Comparison of ENCODE assay signal across 16 cellular contexts in genomic region chr1:109805486-109806180, GRCh38. TPM values are rescaled to one million over a fixed set of nuclear protein-coding genes. Genes with fewer than 3 reads are reported as not detected.
DNase-seq lines count a peak whose midpoint lies in the region; ATAC-seq and TF ChIP-seq lines count a peak whose summit lies in the region.
"Had no signal": no experiment of that assay in that cellular context is flagged by ENCODE, and none has a peak within 500 bp of the region (broad histone marks: within the 10 kb centered on the region; RNA-seq: fewer than 3 reads in every experiment).

No MANE protein-coding gene starts in this region.

- peaks cover 54% of the 10 kb centered on the region for H3K4me1 Mint-ChIP-seq in activated T-cell treated with anti-CD3 and anti-CD28 coated beads, Interleukin-2, amount 50 U/mL, for 72 hours (ENCODE audit: low read depth)
- H3K4me1 Mint-ChIP-seq in stimulated activated effector memory CD8-positive, alpha-beta T cell treated with anti-CD3 and anti-CD28 coated beads, Interleukin-12 subunit alpha, Interleukin-12 subunit beta, amount 100 ng/mL, for 72 hours = peaks cover 53% of the 10 kb centered on the region
- peaks cover 20% of the 10 kb centered on the region for H3K4me1 Mint-ChIP-seq in stimulated activated memory B cell treated with anti-CD40 and anti-IgM and Interleukin-4, amounts not matched to agents 10 μg/mL and 1 μg/mL and 100 μg/mL, for 72 hours

- H3K4me3 Mint-ChIP-seq in activated T-cell treated with anti-CD3 and anti-CD28 coated beads, Interleukin-2, amount 50 U/mL, for 72 hours = no peak overlapping the region
- no peak overlapping the region for H3K4me3 Mint-ChIP-seq in stimulated activated effector memory CD8-positive, alpha-beta T cell treated with anti-CD3 and anti-CD28 coated beads, Interleukin-12 subunit alpha, Interleukin-12 subunit beta, amount 100 ng/mL, for 72 hours
- H3K4me3 Mint-ChIP-seq in stimulated activated memory B cell treated with anti-CD40 and anti-IgM and Interleukin-4, amounts not matched to agents 10 μg/mL and 1 μg/mL and 100 μg/mL, for 72 hours = no peak overlapping the region
- H3K4me3 Mint-ChIP-seq: activated CD4-positive, alpha-beta T cell treated with anti-CD3 and anti-CD28 coated beads for 36 hours; T-helper 17 cell had no signal

- H3K4me3 ChIP-seq in coronary artery = no peak overlapping the region
- H3K4me3 ChIP-seq: pancreas, testis had no signal

- peak; percentile 6 for DNase-seq in activated T-cell treated with anti-CD3 and anti-CD28 coated beads, Interleukin-2, amount 50 U/mL, for 1 hour
- no peak for DNase-seq in activated T-cell treated with anti-CD3 and anti-CD28 coated beads, Interleukin-2, amount 50 U/mL, for 72 hours
- peak; percentile 79 for DNase-seq in NCI-H2196 (lab: John Stamatoyannopoulos, UW; ENCODE audit: unreplicated experiment)
- peak; percentile 40 for DNase-seq in coronary artery (ENCODE audit: low spot score)
- no peak for DNase-seq in stimulated activated effector memory CD8-positive, alpha-beta T cell treated with anti-CD3 and anti-CD28 coated beads, Interleukin-12 subunit alpha, Interleukin-12 subunit beta, amount 100 ng/mL, for 72 hours (ENCODE audit: low spot score in 2 of 2)
- no peak for DNase-seq in T-helper 9 cell
- DNase-seq: activated gamma-delta T cell; effector CD8-positive, alpha-beta T cell; foreskin keratinocyte; stimulated activated CD4-positive, alpha-beta T cell treated with anti-CD3 and anti-CD28 coated beads, Interleukin-15, amount 100 ng/mL, for 24 hours; T-helper 17 cell; testis had no signal

- H3K36me3 Mint-ChIP-seq in activated T-cell treated with anti-CD3 and anti-CD28 coated beads, Interleukin-2, amount 50 U/mL, for 72 hours (ENCODE audit: insufficient read depth in 2 of 2) = no peaks in the 10 kb centered on the region
- H3K36me3 Mint-ChIP-seq in stimulated activated effector memory CD8-positive, alpha-beta T cell treated with anti-CD3 and anti-CD28 coated beads, Interleukin-12 subunit alpha, Interleukin-12 subunit beta, amount 100 ng/mL, for 72 hours = peaks cover 12% of the 10 kb centered on the region
- H3K36me3 Mint-ChIP-seq in stimulated activated memory B cell treated with anti-CD40 and anti-IgM and Interleukin-4, amounts not matched to agents 10 μg/mL and 1 μg/mL and 100 μg/mL, for 72 hours = no peaks in the 10 kb centered on the region

- no peak overlapping the region for H3K27ac ChIP-seq in coronary artery
- H3K27ac ChIP-seq: foreskin keratinocyte, pancreas, testis had no signal

- no peak overlapping the region for H3K27ac Mint-ChIP-seq in activated T-cell treated with anti-CD3 and anti-CD28 coated beads, Interleukin-2, amount 50 U/mL, for 72 hours
- peak overlapping the region; percentile 40 for H3K27ac Mint-ChIP-seq in stimulated activated effector memory CD8-positive, alpha-beta T cell treated with anti-CD3 and anti-CD28 coated beads, Interleukin-12 subunit alpha, Interleukin-12 subunit beta, amount 100 ng/mL, for 72 hours
- H3K27ac Mint-ChIP-seq in stimulated activated memory B cell treated with anti-CD40 and anti-IgM and Interleukin-4, amounts not matched to agents 10 μg/mL and 1 μg/mL and 100 μg/mL, for 72 hours = no peak overlapping the region
- H3K27ac Mint-ChIP-seq: activated CD4-positive, alpha-beta T cell treated with anti-CD3 and anti-CD28 coated beads for 36 hours had no signal

- no peaks in the 10 kb centered on the region for H3K9me3 Mint-ChIP-seq in activated T-cell treated with anti-CD3 and anti-CD28 coated beads, Interleukin-2, amount 50 U/mL, for 72 hours
- no peaks in the 10 kb centered on the region for H3K9me3 Mint-ChIP-seq in stimulated activated effector memory CD8-positive, alpha-beta T cell treated with anti-CD3 and anti-CD28 coated beads, Interleukin-12 subunit alpha, Interleukin-12 subunit beta, amount 100 ng/mL, for 72 hours
- H3K9me3 Mint-ChIP-seq in stimulated activated memory B cell treated with anti-CD40 and anti-IgM and Interleukin-4, amounts not matched to agents 10 μg/mL and 1 μg/mL and 100 μg/mL, for 72 hours = no peaks in the 10 kb centered on the region

- no peaks in the 10 kb centered on the region for H3K27me3 Mint-ChIP-seq in activated T-cell treated with anti-CD3 and anti-CD28 coated beads, Interleukin-2, amount 50 U/mL, for 72 hours (ENCODE audit: low read depth)
- peaks cover 10% of the 10 kb centered on the region for H3K27me3 Mint-ChIP-seq in stimulated activated memory B cell treated with anti-CD40 and anti-IgM and Interleukin-4, amounts not matched to agents 10 μg/mL and 1 μg/mL and 100 μg/mL, for 72 hours
- H3K27me3 Mint-ChIP-seq: activated CD4-positive, alpha-beta T cell treated with anti-CD3 and anti-CD28 coated beads for 36 hours; T-helper 17 cell had no signal

- no peak for TF ChIP-seq CTCF in coronary artery (IDR thresholded peaks at IDR 0.05)

- ATAC-seq in activated T-cell treated with anti-CD3 and anti-CD28 coated beads, Interleukin-2, amount 50 U/mL, for 72 hours (replicated peaks in 1 of 2) = no peak
- no peak for ATAC-seq in stimulated activated effector memory CD8-positive, alpha-beta T cell treated with anti-CD3 and anti-CD28 coated beads, Interleukin-12 subunit alpha, Interleukin-12 subunit beta, amount 100 ng/mL, for 72 hours
- no peak for ATAC-seq in HG02938 (IDR thresholded peaks at IDR 0.05; ENCODE audit: unreplicated experiment)
- ATAC-seq in stimulated activated memory B cell treated with anti-CD40 and anti-IgM and Interleukin-4, amounts not matched to agents 10 μg/mL and 1 μg/mL and 100 μg/mL, for 72 hours = no peak
- ATAC-seq: activated CD4-positive, alpha-beta T cell treated with anti-CD3 and anti-CD28 coated beads for 36 hours; foreskin keratinocyte; pancreas; T-helper 17 cell had no signal

RNA-seq across cellular contexts. Expression of gene EPS8L3, which starts 41.9 kb away (rescaled TPM):
- not detected for total RNA-seq in activated T-cell treated with anti-CD3 and anti-CD28 coated beads, Interleukin-2, amount 50 U/mL, for 72 hours
- total RNA-seq: activated CD4-positive, alpha-beta T cell treated with anti-CD3 and anti-CD28 coated beads for 36 hours; foreskin keratinocyte; T-helper 17 cell had no signal

Comparison
In these comparisons a context has a peak if more than half of its experiments do, and no peak if none do; other contexts are left out.
1. DNase-seq: peak in activated T-cell treated with anti-CD3 and anti-CD28 coated beads, Interleukin-2, amount 50 U/mL, for 1 hour (single experiment), NCI-H2196 (single experiment) and coronary artery (single experiment); none in activated T-cell treated with anti-CD3 and anti-CD28 coated beads, Interleukin-2, amount 50 U/mL, for 72 hours (0 of 2), stimulated activated effector memory CD8-positive, alpha-beta T cell treated with anti-CD3 and anti-CD28 coated beads, Interleukin-12 subunit alpha, Interleukin-12 subunit beta, amount 100 ng/mL, for 72 hours (0 of 2) and T-helper 9 cell (single experiment).